8 cellular contexts compared by ENCODE assay signal in genomic region chr19:35000647-35001501, GRCh38. TPM values are rescaled to one million over a fixed set of nuclear protein-coding genes. Genes with fewer than 3 reads are reported as not detected.
DNase-seq lines count a peak whose midpoint lies in the region; ATAC-seq and TF ChIP-seq lines count a peak whose summit lies in the region.

No MANE protein-coding gene starts in this region.

- H3K27me3 Mint-ChIP-seq in activated naive CD4-positive, alpha-beta T cell treated with anti-CD3 and anti-CD28 coated beads, Interleukin-2, amount 10 ng/mL, durations not matched to agents 7 days and 5 days: no peaks in the 10 kb centered on the region

- WGBS in heart left ventricle, 4 donors: 3 to 8% (median 4%) methylated on average over 12 to 46 of the region's 46 CpGs
- 7 to 21% (median 11%) methylated on average over 29 to 46 of the region's 46 CpGs for WGBS in psoas muscle, 3 donors

- H3K36me3 ChIP-seq in heart left ventricle (peaks cover 0 to 13% (median 7%) of the 10 kb centered on the region in 9 donors), psoas muscle (ENCODE audit: insufficient read depth in 1 of 2, low read depth in 1 of 2) (peaks cover 0 to 10% of the 10 kb centered on the region in 2 donors)

- DNase-seq in D341Med (ENCODE audit: low spot score) (peak; percentile 71), RPMI8226 (peak; percentile 40), heart left ventricle (peak in 2 of 5 donors; percentile 51 to 55), psoas muscle (peak in 1 of 2 donors; percentile 63)
- DNase-seq in activated naive CD4-positive, alpha-beta T cell treated with anti-CD3 and anti-CD28 coated beads, Interleukin-2, amount 10 ng/mL, durations not matched to agents 7 days and 5 days: peak; percentile 74

- ATAC-seq in HG02610 (IDR thresholded peaks at IDR 0.05; ENCODE audit: unreplicated experiment) (peak; percentile 14), heart left ventricle (peak in 1 of 4 donors; percentile 5), psoas muscle (peak in 3 of 4 donors; percentile 19 to 30 (median 27)), GM21619 (IDR thresholded peaks at IDR 0.05; ENCODE audit: unreplicated experiment) (no peak), GM18870 (IDR thresholded peaks at IDR 0.05; ENCODE audit: unreplicated experiment) (no peak)

- H3K27me3 ChIP-seq in heart left ventricle (no peaks in the 10 kb centered on the region), psoas muscle (ENCODE audit: insufficient read depth in 3 of 3, low read length in 2 of 3) (no peaks in the 10 kb centered on the region)

- no peak for TF ChIP-seq POLR2A in heart left ventricle (IDR thresholded peaks at IDR 0.05)

- H3K4me3 Mint-ChIP-seq in activated naive CD4-positive, alpha-beta T cell treated with anti-CD3 and anti-CD28 coated beads, Interleukin-2, amount 10 ng/mL, durations not matched to agents 7 days and 5 days: peak overlapping the region; percentile 94

- H3K27ac Mint-ChIP-seq in activated naive CD4-positive, alpha-beta T cell treated with anti-CD3 and anti-CD28 coated beads, Interleukin-2, amount 10 ng/mL, durations not matched to agents 7 days and 5 days: peak overlapping the region; percentile 95

- no peaks in the 10 kb centered on the region for H3K9me3 Mint-ChIP-seq in activated naive CD4-positive, alpha-beta T cell treated with anti-CD3 and anti-CD28 coated beads, Interleukin-2, amount 10 ng/mL, durations not matched to agents 7 days and 5 days

- peaks cover 37% of the 10 kb centered on the region for H3K36me3 Mint-ChIP-seq in activated naive CD4-positive, alpha-beta T cell treated with anti-CD3 and anti-CD28 coated beads, Interleukin-2, amount 10 ng/mL, durations not matched to agents 7 days and 5 days

- H3K4me1 ChIP-seq in heart left ventricle (peaks cover 0 to 85% (median 47%) of the 10 kb centered on the region in 12 donors), psoas muscle (peaks cover 15% of the 10 kb centered on the region)

- H3K4me3 ChIP-seq in heart left ventricle (peak overlapping the region; percentile 76 to 99 (median 91)), psoas muscle (peak overlapping the region; percentile 94)

- intact Hi-C loops in heart left ventricle (cut with DNase I) (no loop called here), psoas muscle (cut with DNase I) (no loop called here)

- peaks cover 76% of the 10 kb centered on the region for H3K4me1 Mint-ChIP-seq in activated naive CD4-positive, alpha-beta T cell treated with anti-CD3 and anti-CD28 coated beads, Interleukin-2, amount 10 ng/mL, durations not matched to agents 7 days and 5 days

- H3K27ac ChIP-seq in heart left ventricle: peak overlapping the region; percentile 93 to 100 (median 98)
- peak overlapping the region; percentile 94 for H3K27ac ChIP-seq in psoas muscle

- no peaks in the 10 kb centered on the region for H3K9me3 ChIP-seq in heart left ventricle
- H3K9me3 ChIP-seq in psoas muscle: no peaks in the 10 kb centered on the region

- TF ChIP-seq CTCF in heart left ventricle (IDR thresholded peaks at IDR 0.05): no peak
- no peak for TF ChIP-seq CTCF in psoas muscle (IDR thresholded peaks at IDR 0.05)

- CTCF ChIA-PET in activated naive CD4-positive, alpha-beta T cell treated with anti-CD3 and anti-CD28 coated beads, Interleukin-2, amount 10 ng/mL, durations not matched to agents 7 days and 5 days (lab: Charles Lee): interaction anchor here (0.6 to 3.0 kb wide), 9 partner anchors 13 to 161 kb away, joined by 3 to 15 read pairs (median 4); no protein-coding TSS in a partner anchor

RNA-seq across cellular contexts. Expression of gene GRAMD1A, which starts 0.8 kb away (rescaled TPM):
- 10 to 100 TPM; 21.8 to 64.5 (median 29.0) TPM for total RNA-seq in heart left ventricle
- 10 to 100 TPM; 31.3 to 36.3 TPM for polyA plus RNA-seq in heart left ventricle
- total RNA-seq in psoas muscle: 10 to 100 TPM; 36.3 to 55.0 (median 38.3) TPM
- polyA plus RNA-seq in psoas muscle: 10 to 100 TPM; 15.6 to 33.4 (median 17.4) TPM

RNA-seq across cellular contexts. Expression of gene SCN1B, which starts 29.4 kb away (rescaled TPM):
- total RNA-seq in heart left ventricle: 10 to 100 TPM; 22.1 to 68.3 (median 32.4) TPM
- polyA plus RNA-seq in heart left ventricle: 10 to 100 TPM; 19.7 to 64.4 TPM
- 100 to 1,000 TPM in 3 of 4 donors, 10 to 100 TPM in 1; 95.9 to 345 (median 218) TPM for total RNA-seq in psoas muscle
- 100 to 1,000 TPM in 2 of 3 donors, 10 to 100 TPM in 1; 55.6 to 282 (median 248) TPM for polyA plus RNA-seq in psoas muscle

RNA-seq across cellular contexts. Expression of gene ZNF792, which starts 36.8 kb away (rescaled TPM):
- total RNA-seq in heart left ventricle (1 to 10 TPM; 2.7 to 8.2 (median 4.2) TPM), psoas muscle (1 to 10 TPM; 1.5 to 4.2 (median 2.0) TPM)
- polyA plus RNA-seq in heart left ventricle (1 to 10 TPM; 1.3 to 2.2 TPM), psoas muscle (1 to 10 TPM in 1 of 3 donors, under 1 TPM in 2; 0.83 to 1.3 (median 0.93) TPM)

RNA-seq across cellular contexts. Expression of gene HPN, which starts 40.6 kb away (rescaled TPM):
- total RNA-seq in heart left ventricle (10 to 100 TPM in 1 of 9 donors, 1 to 10 TPM in 8; 1.1 to 13.4 (median 3.3) TPM), psoas muscle (10 to 100 TPM in 2 of 4 donors, 1 to 10 TPM in 2; 2.5 to 17.7 (median 8.1) TPM)
- polyA plus RNA-seq in heart left ventricle (1 to 10 TPM in 1 of 2 donors, under 1 TPM in 1; 0.80 to 1.4 TPM), psoas muscle (10 to 100 TPM in 1 of 3 donors, 1 to 10 TPM in 2; 1.6 to 12.6 (median 5.2) TPM)

Comparison
In these comparisons a context has a peak if more than half of its experiments do, and no peak if none do; other contexts are left out.
1. ATAC-seq: peak in HG02610 (single experiment) and psoas muscle (3 of 4); none in GM21619 (single experiment) and GM18870 (single experiment).